Comparison of ENCODE assay signal across 9 cellular contexts in the genomic region with DNA sequence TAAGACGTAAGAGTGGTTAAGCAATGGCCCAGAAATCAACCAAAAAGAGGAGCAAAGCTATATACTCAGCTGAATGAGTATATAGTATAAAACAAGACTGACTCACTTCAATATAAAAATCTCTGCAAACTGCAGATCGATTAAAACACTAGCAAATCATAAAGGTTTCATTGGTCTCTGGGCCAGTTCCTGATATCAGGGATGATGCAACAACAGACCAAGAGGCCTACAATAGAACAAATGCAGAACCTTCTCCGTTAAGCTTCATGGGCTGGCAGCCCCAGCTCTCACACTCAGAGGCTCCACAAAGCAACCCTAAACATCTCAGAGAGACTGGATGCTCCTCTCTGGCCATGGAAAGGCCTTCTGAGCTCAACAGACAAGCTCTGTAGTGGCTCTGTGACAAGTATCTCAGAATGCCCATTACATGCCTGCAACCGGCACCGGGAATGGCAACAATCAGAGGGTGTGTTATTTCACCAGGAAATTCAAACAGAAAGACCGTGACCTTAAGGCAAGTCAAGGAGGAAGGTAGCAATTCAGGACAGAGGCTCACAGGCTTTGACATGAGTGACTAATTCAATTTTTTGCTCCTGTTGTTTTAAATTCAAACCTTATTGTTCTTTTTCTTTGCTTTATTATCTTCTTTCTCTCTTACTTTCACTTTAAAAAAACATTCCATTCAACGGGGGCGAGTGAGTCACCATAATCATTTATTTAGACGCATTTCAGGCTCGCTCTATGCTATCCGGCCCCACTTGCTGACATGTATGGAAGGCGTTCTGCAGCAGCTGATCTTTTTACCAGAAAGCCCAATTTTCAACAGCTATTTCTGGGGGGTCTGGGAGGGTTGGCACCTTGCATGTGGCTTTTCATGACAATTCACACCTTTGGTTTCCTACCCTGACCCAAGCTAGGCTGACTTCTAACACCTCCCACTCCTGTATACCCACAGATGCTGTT. TPM values are rescaled to one million over a fixed set of nuclear protein-coding genes. Genes with fewer than 3 reads are reported as not detected.
DNase-seq lines count a peak whose midpoint lies in the region; ATAC-seq and FAIRE-seq lines count a peak whose summit lies in the region.
"Had no signal": no experiment of that assay in that cellular context is flagged by ENCODE, and none has a peak within 500 bp of the region (broad histone marks: within the 10 kb centered on the region; RNA-seq: fewer than 3 reads in every experiment).

No MANE protein-coding gene starts in this region.

- DNase-seq in stimulated activated naive CD8-positive, alpha-beta T cell treated with anti-CD3 and anti-CD28 coated beads, Interleukin-15, amount 100 ng/mL, for 72 hours: no peak
- peak; percentile 60 for DNase-seq in dedifferentiated amniotic fluid mesenchymal stem cell (ENCODE audit: extremely low spot score)
- no peak for DNase-seq in frontal cortex (ENCODE audit: low spot score in 2 of 2)
- no peak for DNase-seq in midbrain (lab: John Stamatoyannopoulos, UW)
- no peak for DNase-seq in central memory CD4-positive, alpha-beta T cell
- DNase-seq: activated naive CD4-positive, alpha-beta T cell treated with anti-CD3 and anti-CD28 coated beads, Interleukin-2, amount 50 U/mL, for 16 hours had no signal

- H3K36me3 ChIP-seq in mucosa of stomach (ENCODE audit: control insufficient read depth, insufficient read depth, low read length): no peaks in the 10 kb centered on the region

- no peak overlapping the region for H3K4me3 Mint-ChIP-seq in stimulated activated naive CD8-positive, alpha-beta T cell treated with anti-CD3 and anti-CD28 coated beads, Interleukin-15, Interleukin-2, amounts not matched to agents 100 ng/mL and 50 ng/mL, for 24 hours
- no peak overlapping the region for H3K4me3 Mint-ChIP-seq in stimulated activated naive CD8-positive, alpha-beta T cell treated with anti-CD3 and anti-CD28 coated beads, Interleukin-15, amount 100 ng/mL, for 72 hours

- no peaks in the 10 kb centered on the region for H3K9me3 Mint-ChIP-seq in stimulated activated naive CD8-positive, alpha-beta T cell treated with anti-CD3 and anti-CD28 coated beads, Interleukin-15, Interleukin-2, amounts not matched to agents 100 ng/mL and 50 ng/mL, for 24 hours
- H3K9me3 Mint-ChIP-seq in stimulated activated naive CD8-positive, alpha-beta T cell treated with anti-CD3 and anti-CD28 coated beads, Interleukin-15, amount 100 ng/mL, for 72 hours: no peaks in the 10 kb centered on the region

- H3K27me3 Mint-ChIP-seq in stimulated activated naive CD8-positive, alpha-beta T cell treated with anti-CD3 and anti-CD28 coated beads, Interleukin-15, Interleukin-2, amounts not matched to agents 100 ng/mL and 50 ng/mL, for 24 hours: no peaks in the 10 kb centered on the region
- no peaks in the 10 kb centered on the region for H3K27me3 Mint-ChIP-seq in stimulated activated naive CD8-positive, alpha-beta T cell treated with anti-CD3 and anti-CD28 coated beads, Interleukin-15, amount 100 ng/mL, for 72 hours

- H3K4me1 Mint-ChIP-seq in stimulated activated naive CD8-positive, alpha-beta T cell treated with anti-CD3 and anti-CD28 coated beads, Interleukin-15, Interleukin-2, amounts not matched to agents 100 ng/mL and 50 ng/mL, for 24 hours (ENCODE audit: low read depth): peaks cover 46% of the 10 kb centered on the region
- no peaks in the 10 kb centered on the region for H3K4me1 Mint-ChIP-seq in stimulated activated naive CD8-positive, alpha-beta T cell treated with anti-CD3 and anti-CD28 coated beads, Interleukin-15, amount 100 ng/mL, for 72 hours

- no peak for FAIRE-seq in frontal cortex (lab: Jason Lieb, UNC)

- no peaks in the 10 kb centered on the region for H3K27me3 ChIP-seq in mucosa of stomach (ENCODE audit: control insufficient read depth, insufficient read depth, low read length)

- H3K4me3 ChIP-seq in mucosa of stomach (ENCODE audit: low read length): no peak overlapping the region

- peaks cover 42% of the 10 kb centered on the region for H3K4me1 ChIP-seq in mucosa of stomach (ENCODE audit: control insufficient read depth, insufficient read depth, low read length)

- H3K9me3 ChIP-seq in mucosa of stomach (ENCODE audit: control insufficient read depth, low read length): no peaks in the 10 kb centered on the region

- H3K9ac ChIP-seq in mucosa of stomach (ENCODE audit: low read length): peak overlapping the region; percentile 48

- H3K36me3 Mint-ChIP-seq in stimulated activated naive CD8-positive, alpha-beta T cell treated with anti-CD3 and anti-CD28 coated beads, Interleukin-15, Interleukin-2, amounts not matched to agents 100 ng/mL and 50 ng/mL, for 24 hours (ENCODE audit: low read depth): no peaks in the 10 kb centered on the region

- no peak for ATAC-seq in stimulated activated naive CD8-positive, alpha-beta T cell treated with anti-CD3 and anti-CD28 coated beads, Interleukin-15, amount 100 ng/mL, for 72 hours
- ATAC-seq in HG02588 (IDR thresholded peaks at IDR 0.05; ENCODE audit: unreplicated experiment): no peak

- peak overlapping the region; percentile 13 for H3K27ac Mint-ChIP-seq in stimulated activated naive CD8-positive, alpha-beta T cell treated with anti-CD3 and anti-CD28 coated beads, Interleukin-15, Interleukin-2, amounts not matched to agents 100 ng/mL and 50 ng/mL, for 24 hours
- H3K27ac Mint-ChIP-seq in stimulated activated naive CD8-positive, alpha-beta T cell treated with anti-CD3 and anti-CD28 coated beads, Interleukin-15, amount 100 ng/mL, for 72 hours: peak overlapping the region in 1 of 2 donors; percentile 44

RNA-seq across cellular contexts. Expression of gene CYRIA, which starts 15.1 kb away (rescaled TPM):
- total RNA-seq in frontal cortex: 227 TPM
